ENCODE assay signal across 10 cellular contexts in the genomic region with DNA sequence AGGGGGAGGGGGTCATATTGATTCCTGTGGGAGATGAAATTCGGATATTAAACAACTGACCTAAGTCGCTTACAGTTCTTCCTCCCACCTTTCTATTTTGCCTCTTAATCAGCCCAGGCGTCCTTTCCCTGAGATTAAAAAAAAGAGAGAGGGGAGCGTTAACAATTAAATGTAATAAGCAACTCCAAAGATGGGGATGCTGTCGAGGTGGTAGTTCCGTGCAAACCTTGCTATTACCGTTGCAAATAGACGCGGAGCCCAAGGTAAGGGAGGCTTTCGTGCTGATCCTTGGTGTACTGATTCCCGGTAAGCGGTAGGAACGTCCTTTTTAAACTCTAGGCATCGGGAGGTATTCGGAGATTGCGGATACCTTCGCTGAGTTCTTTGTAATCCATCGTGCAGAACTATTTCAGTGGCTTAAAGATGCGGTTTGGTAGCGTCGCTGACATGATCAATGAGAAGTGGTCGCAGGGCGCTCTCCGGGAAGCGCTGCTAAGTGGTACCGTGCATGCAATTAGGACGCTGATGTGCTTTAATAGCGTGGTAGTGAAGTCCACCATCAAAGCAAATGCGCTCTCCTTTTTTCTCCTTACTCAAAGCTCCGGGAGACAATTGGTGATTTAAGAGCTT. TPM values are rescaled to one million over a fixed set of nuclear protein-coding genes. Genes with fewer than 3 reads are reported as not detected.
DNase-seq lines count a peak whose midpoint lies in the region; ATAC-seq and TF ChIP-seq lines count a peak whose summit lies in the region.
"Had no signal": no experiment of that assay in that cellular context is flagged by ENCODE, and none has a peak within 500 bp of the region (broad histone marks: within the 10 kb centered on the region; RNA-seq: fewer than 3 reads in every experiment).

No MANE protein-coding gene starts in this region.

- no peaks in the 10 kb centered on the region for H3K9me3 Mint-ChIP-seq in natural killer cell

- peak; percentile 7 for DNase-seq in GM10266 (ENCODE audit: extremely low spot score)
- DNase-seq in IMR-90: no peak
- no peak for DNase-seq in breast epithelium (ENCODE audit: low spot score in 2 of 2)
- no peak for DNase-seq in natural killer cell
- no peak for DNase-seq in MM.1S
- DNase-seq in trophoblast cell: no peak
- no peak for DNase-seq in adrenal gland
- no peak for DNase-seq in Karpas-422
- DNase-seq: activated CD4-positive, alpha-beta T cell treated with anti-CD3 and anti-CD28 coated beads for 4 hours; RPMI8226 had no signal

- in situ Hi-C loops in IMR-90 (cut with MboI; ENCODE audit: low sequenced_read_pairs): no loop called here

- no peaks in the 10 kb centered on the region for H3K9me1 ChIP-seq in IMR-90 (ENCODE audit: insufficient read depth, low read length)

- peaks cover 46 to 48% of the 10 kb centered on the region in 2 donors for H3K4me1 Mint-ChIP-seq in natural killer cell

- H2AK5ac ChIP-seq in IMR-90 (ENCODE audit: low read depth, low read length) (no peak overlapping the region), trophoblast cell (ENCODE audit: low read length) (no peak overlapping the region)

- H3K56ac ChIP-seq in IMR-90 (ENCODE audit: extremely low read depth, insufficient read depth, low read length): no peak overlapping the region

- intact Hi-C loops in IMR-90 (cut with micrococcal nuclease): loop anchor here (10.0 kb wide), 1 partner anchor 399 kb away; no protein-coding TSS in a partner anchor
- intact Hi-C loops in breast epithelium (cut with DNase I; ENCODE audit: low total_unique reads): loop anchor here (10.0 kb wide), 1 partner anchor 1121 kb away; no protein-coding TSS in a partner anchor
- intact Hi-C loops in natural killer cell (cut with micrococcal nuclease): loop anchor here (10.0 kb wide), 1 partner anchor 1391 kb away; no protein-coding TSS in a partner anchor
- intact Hi-C loops in adrenal gland (cut with DNase I): no loop called here

- H3K4ac ChIP-seq in IMR-90 (ENCODE audit: low read depth, low read length) (no peak overlapping the region), trophoblast cell (ENCODE audit: low read depth, low read length) (no peak overlapping the region)

- no peak overlapping the region for H2BK20ac ChIP-seq in IMR-90 (ENCODE audit: low read depth, low read length)

- no peak for TF ChIP-seq RAD21 in IMR-90 (IDR thresholded peaks at IDR 0.05; ENCODE audit: low read length)

- H4K91ac ChIP-seq in IMR-90 (ENCODE audit: insufficient read depth, low read depth, low read length): no peak overlapping the region
- H4K91ac ChIP-seq in trophoblast cell (ENCODE audit: low read depth, low read length): no peak overlapping the region

- H3K9ac ChIP-seq in IMR-90 (ENCODE audit: low read depth, low read length): no peak overlapping the region
- H3K9ac ChIP-seq in MM.1S (ENCODE audit: low read length): no peak overlapping the region
- no peak overlapping the region for H3K9ac ChIP-seq in trophoblast cell (ENCODE audit: low read length)
- no peak overlapping the region for H3K9ac ChIP-seq in Karpas-422 (ENCODE audit: low read length)

- H3K9me3 ChIP-seq in IMR-90 (ENCODE audit: control insufficient read depth, insufficient read depth, low read length) (no peaks in the 10 kb centered on the region), breast epithelium (no peaks in the 10 kb centered on the region), MM.1S (replicated peaks; ENCODE audit: insufficient read depth, low read length) (no peaks in the 10 kb centered on the region), trophoblast cell (ENCODE audit: insufficient read depth, low read depth, low read length) (peaks cover 13% of the 10 kb centered on the region), adrenal gland (replicated peaks in 1 of 3) (no peaks in the 10 kb centered on the region), Karpas-422 (ENCODE audit: low read length) (peaks cover 21% of the 10 kb centered on the region)

- no peaks in the 10 kb centered on the region for H4K20me1 ChIP-seq in IMR-90 (ENCODE audit: insufficient read depth, low read length)
- H4K20me1 ChIP-seq in MM.1S (ENCODE audit: insufficient read depth, low read length): no peaks in the 10 kb centered on the region
- H4K20me1 ChIP-seq in Karpas-422 (ENCODE audit: insufficient read depth, low read depth, low read length): no peaks in the 10 kb centered on the region

- H4K5ac ChIP-seq in IMR-90 (ENCODE audit: low read depth, low read length): no peak overlapping the region

- no peak overlapping the region for H4K12ac ChIP-seq in trophoblast cell (ENCODE audit: low read depth, low read length)

- no peaks in the 10 kb centered on the region for H3K79me2 ChIP-seq in MM.1S (ENCODE audit: low read length)
- no peaks in the 10 kb centered on the region for H3K79me2 ChIP-seq in trophoblast cell (ENCODE audit: control insufficient read depth, insufficient read depth, low read length, poor library complexity)
- H3K79me2 ChIP-seq in Karpas-422 (ENCODE audit: low read length): no peaks in the 10 kb centered on the region

- H3K4me1 ChIP-seq in IMR-90 (ENCODE audit: control insufficient read depth, insufficient read depth, low read length): no peaks in the 10 kb centered on the region
- no peaks in the 10 kb centered on the region for H3K4me1 ChIP-seq in breast epithelium
- no peaks in the 10 kb centered on the region for H3K4me1 ChIP-seq in MM.1S (ENCODE audit: low read length)
- peaks cover 16 to 32% of the 10 kb centered on the region in 2 experiments for H3K4me1 ChIP-seq in trophoblast cell (ENCODE audit: control insufficient read depth in 1 of 2, insufficient read depth in 2 of 2, low read length in 2 of 2)
- peaks cover 28 to 29% of the 10 kb centered on the region in 2 donors for H3K4me1 ChIP-seq in adrenal gland (replicated peaks in 1 of 2)
- H3K4me1 ChIP-seq in Karpas-422 (ENCODE audit: low read length): no peaks in the 10 kb centered on the region

- peak overlapping the region; percentile 78 for H3K4me3 Mint-ChIP-seq in natural killer cell

- H2BK15ac ChIP-seq in IMR-90 (ENCODE audit: low read depth, low read length): no peak overlapping the region

- H3K27me3 ChIP-seq in IMR-90 (ENCODE audit: control insufficient read depth, insufficient read depth, low read length): peaks cover 25% of the 10 kb centered on the region
- peaks cover 0 to 63% of the 10 kb centered on the region in 2 donors for H3K27me3 ChIP-seq in breast epithelium
- H3K27me3 ChIP-seq in MM.1S (replicated peaks; ENCODE audit: insufficient read depth, low read length): no peaks in the 10 kb centered on the region
- H3K27me3 ChIP-seq in trophoblast cell (ENCODE audit: insufficient read depth, low read length): peaks cover 62% of the 10 kb centered on the region
- peaks cover 59% of the 10 kb centered on the region for H3K27me3 ChIP-seq in adrenal gland
- H3K27me3 ChIP-seq in Karpas-422 (ENCODE audit: low read length): no peaks in the 10 kb centered on the region

- H4K8ac ChIP-seq in IMR-90 (ENCODE audit: low read depth in 2 of 2, low read length in 2 of 2) (no peak overlapping the region), trophoblast cell (ENCODE audit: low read depth, low read length) (no peak overlapping the region)

- CTCF ChIA-PET in IMR-90 (lab: Yijun Ruan, JAX): no interaction called here

- H3K27ac Mint-ChIP-seq in natural killer cell: no peak overlapping the region

- H3K36me3 Mint-ChIP-seq in natural killer cell: no peaks in the 10 kb centered on the region

- H3K4me3 ChIP-seq in IMR-90 (ENCODE audit: insufficient read depth, low read depth, low read length): no peak overlapping the region
- peak overlapping the region in 2 of 3 donors; percentile 57 to 68 for H3K4me3 ChIP-seq in breast epithelium
- no peak overlapping the region for H3K4me3 ChIP-seq in MM.1S (ENCODE audit: low read length)
- no peak overlapping the region for H3K4me3 ChIP-seq in trophoblast cell (ENCODE audit: low read depth, low read length)
- no peak overlapping the region for H3K4me3 ChIP-seq in adrenal gland
- H3K4me3 ChIP-seq in Karpas-422 (ENCODE audit: low read length): no peak overlapping the region

- H3K18ac ChIP-seq in IMR-90 (ENCODE audit: low read depth, low read length) (no peak overlapping the region), trophoblast cell (ENCODE audit: low read length) (no peak overlapping the region)

- H3K14ac ChIP-seq in IMR-90 (replicated peaks; ENCODE audit: low read depth, low read length): no peak overlapping the region
- H3K14ac ChIP-seq in trophoblast cell (ENCODE audit: low read length): no peak overlapping the region

- ATAC-seq in IMR-90 (ENCODE audit: low read depth) (no peak), natural killer cell (no peak)

- peak overlapping the region; percentile 65 for H2AK9ac ChIP-seq in IMR-90 (replicated peaks; ENCODE audit: low read depth, low read length, poor library complexity)

- H3K79me1 ChIP-seq in IMR-90 (ENCODE audit: low read depth in 1 of 2, low read length in 2 of 2) (no peaks in the 10 kb centered on the region), trophoblast cell (ENCODE audit: low read length) (no peaks in the 10 kb centered on the region)

- no peak overlapping the region for H3K23ac ChIP-seq in IMR-90 (ENCODE audit: low read depth, low read length)
- no peak overlapping the region for H3K23ac ChIP-seq in trophoblast cell (ENCODE audit: low read length)

- peaks cover 9% of the 10 kb centered on the region; the same call in 1 of the 2 replicates for H3F3A ChIP-seq in MM.1S (ENCODE audit: insufficient read depth, low read length)

- H2BK120ac ChIP-seq in IMR-90 (ENCODE audit: low read depth, low read length) (no peak overlapping the region), trophoblast cell (ENCODE audit: insufficient read depth, low read length, poor library complexity) (no peak overlapping the region)

- no peak overlapping the region for H2AFZ ChIP-seq in IMR-90 (replicated peaks; ENCODE audit: low read length, poor library complexity)
- H2AFZ ChIP-seq in MM.1S (ENCODE audit: low read length): no peak overlapping the region
- no peak overlapping the region for H2AFZ ChIP-seq in trophoblast cell (ENCODE audit: insufficient read depth, low read length, poor library complexity)
- H2AFZ ChIP-seq in Karpas-422 (ENCODE audit: low read length): no peak overlapping the region

- H2BK12ac ChIP-seq in trophoblast cell (ENCODE audit: low read length): no peak overlapping the region

- dilution Hi-C loops in IMR-90 (cut with HindIII; ENCODE audit: low sequenced_read_pairs, unreplicated experiment): no loop called here

- H3K4me2 ChIP-seq in IMR-90 (ENCODE audit: low read depth, low read length) (no peak overlapping the region), MM.1S (ENCODE audit: low read depth, low read length) (no peak overlapping the region), trophoblast cell (ENCODE audit: low read length) (no peak overlapping the region), Karpas-422 (ENCODE audit: low read depth, low read length, poor library complexity, severe bottlenecking) (no peak overlapping the region)

- TF ChIP-seq POLR2A in IMR-90 (IDR thresholded peaks at IDR 0.05; ENCODE audit: low read depth, low read length) (no peak), breast epithelium (IDR thresholded peaks at IDR 0.05) (no peak), adrenal gland (IDR thresholded peaks at IDR 0.05) (no peak)

- peaks cover 20 to 51% of the 10 kb centered on the region in 2 donors for H3K27me3 Mint-ChIP-seq in natural killer cell (ENCODE audit: low read depth in 2 of 2)

- POLR2A ChIA-PET in IMR-90 (lab: Charles Lee; ENCODE audit: unreplicated experiment): no interaction called here

- H2BK5ac ChIP-seq in IMR-90 (ENCODE audit: low read depth, low read length, poor library complexity, severe bottlenecking): no peak overlapping the region
- no peak overlapping the region for H2BK5ac ChIP-seq in trophoblast cell (ENCODE audit: low read depth, low read length, poor library complexity)

- no TSS peak for BruUV-seq in IMR-90 (replicated peaks; lab: Mats Ljungman, UMichigan)

- H3K36me3 ChIP-seq in IMR-90 (ENCODE audit: control insufficient read depth, insufficient read depth, low read length) (no peaks in the 10 kb centered on the region), breast epithelium (no peaks in the 10 kb centered on the region), MM.1S (replicated peaks; ENCODE audit: insufficient read depth, low read length) (no peaks in the 10 kb centered on the region), trophoblast cell (ENCODE audit: control insufficient read depth in 1 of 2, insufficient read depth in 2 of 2, low read length in 2 of 2) (no peaks in the 10 kb centered on the region), adrenal gland (replicated peaks in 1 of 2) (no peaks in the 10 kb centered on the region), Karpas-422 (ENCODE audit: insufficient read depth, low read length) (no peaks in the 10 kb centered on the region)

- H3K9me2 ChIP-seq in MM.1S (replicated peaks; ENCODE audit: insufficient read depth, low read length) (no peaks in the 10 kb centered on the region), Karpas-422 (replicated peaks; ENCODE audit: insufficient read depth, low read length) (no peaks in the 10 kb centered on the region)

- 14% methylated on average over 7 of the region's 30 CpGs; no CpG with 5 or more reads in 1 of the 2 experiments for WGBS in IMR-90 (ENCODE audit: extremely low coverage in 2 of 2, insufficient read length in 1 of 2), 2 experiments
- no CpG with 5 or more reads among the region's 30 CpGs for WGBS in trophoblast cell (ENCODE audit: extremely low coverage, insufficient coverage, insufficient read length)
- WGBS in adrenal gland, 4 donors: 2 to 5% (median 3%) methylated on average over 29 to 30 of the region's 30 CpGs

- no peak overlapping the region for H3K27ac ChIP-seq in IMR-90 (ENCODE audit: insufficient read depth, low read length)
- H3K27ac ChIP-seq in breast epithelium: no peak overlapping the region
- no peak overlapping the region for H3K27ac ChIP-seq in MM.1S (ENCODE audit: low read length)
- H3K27ac ChIP-seq in trophoblast cell (ENCODE audit: low read depth, low read length): no peak overlapping the region
- H3K27ac ChIP-seq in adrenal gland: no peak overlapping the region
- H3K27ac ChIP-seq in Karpas-422 (ENCODE audit: low read length): no peak overlapping the region

- TF ChIP-seq CTCF in GM10266 (IDR thresholded peaks at IDR 0.05; ENCODE audit: control insufficient read depth, insufficient read depth, low read depth, missing control alignments) (no peak), IMR-90 (conservative IDR thresholded peaks at IDR 0.05; ENCODE audit: low read depth, low read length) (no peak), breast epithelium (IDR thresholded peaks at IDR 0.05) (no peak), natural killer cell (IDR thresholded peaks at IDR 0.05) (no peak), MM.1S (IDR thresholded peaks at IDR 0.05; ENCODE audit: low read length) (no peak), adrenal gland (IDR thresholded peaks at IDR 0.05) (no peak)

RNA-seq across cellular contexts. Expression of a gene that starts 3.1 kb away (rescaled TPM):
- total RNA-seq in IMR-90 (2012; rRNA removed) (under 0.01 TPM in 2 replicates), breast epithelium (under 1 TPM; under 0.01 to 0.73 (median 0.66) TPM), natural killer cell (under 1 TPM; 0.02 to 0.10 (median 0.07) TPM), adrenal gland (under 1 TPM in 7 of 8 donors, not detected in 1; under 0.01 to 0.21 (median 0.08) TPM)
- polyA plus RNA-seq in IMR-90 (2012; rRNA removed) (0.03 TPM in 2 replicates), adrenal gland (under 1 TPM; 0.07 to 0.16 (median 0.08) TPM)
- under 0.01 and 0.02 TPM in 2 replicates for polyA plus RNA-seq in IMR-90 (2012; cell fraction: cytosol; rRNA removed)
- polyA plus RNA-seq in IMR-90 (2012; cell fraction: nucleus; rRNA removed; ENCODE audit: low replicate concordance): 0.02 and 0.06 TPM in 2 replicates
- under 0.01 TPM in 2 replicates for polyA plus RNA-seq in trophoblast cell (2013)
- total RNA-seq in Karpas-422 (2014; rRNA removed; shearing (Covaris generic); ENCODE audit: low replicate concordance): not detected in 2 replicates

Comparison
In these comparisons a context has a peak if more than half of its experiments do, and no peak if none do; other contexts are left out.
1. H3K4me3 ChIP-seq: peak in breast epithelium (2 of 3); none in IMR-90 (single experiment), MM.1S (single experiment), trophoblast cell (single experiment), adrenal gland (0 of 4) and Karpas-422 (single experiment).
2. intact Hi-C loops: an anchor here in IMR-90 (10.0 kb wide), breast epithelium (10.0 kb wide) and natural killer cell (10.0 kb wide); none called in adrenal gland.